Comparison of ENCODE assay signal across 14 cellular contexts in genomic region chr11:34395916-34396555, GRCh38. TPM values are rescaled to one million over a fixed set of nuclear protein-coding genes. Genes with fewer than 3 reads are reported as not detected.
DNase-seq lines count a peak whose midpoint lies in the region; ATAC-seq, FAIRE-seq and TF ChIP-seq lines count a peak whose summit lies in the region.
"Had no signal": no experiment of that assay in that cellular context is flagged by ENCODE, and none has a peak within 500 bp of the region (broad histone marks: within the 10 kb centered on the region; RNA-seq: fewer than 3 reads in every experiment).

No MANE protein-coding gene starts in this region.

- peaks cover 4% of the 10 kb centered on the region for H3K4me1 Mint-ChIP-seq in astrocyte (ENCODE audit: low read depth, unreplicated experiment)
- H3K4me1 Mint-ChIP-seq in activated naive CD4-positive, alpha-beta T cell treated with anti-CD3 and anti-CD28 coated beads for 36 hours (ENCODE audit: low read depth), result no peaks in the 10 kb centered on the region
- H3K4me1 Mint-ChIP-seq: activated naive CD8-positive, alpha-beta T cell treated with anti-CD3 and anti-CD28 coated beads, Interleukin-2, amount 10 ng/mL, durations not matched to agents 7 days and 5 days had no signal

- peaks cover 23% of the 10 kb centered on the region for H3K9me3 Mint-ChIP-seq in astrocyte (ENCODE audit: unreplicated experiment)
- H3K9me3 Mint-ChIP-seq in activated naive CD4-positive, alpha-beta T cell treated with anti-CD3 and anti-CD28 coated beads for 36 hours, result peaks cover 18% of the 10 kb centered on the region

- H2AFZ ChIP-seq in astrocyte (ENCODE audit: low read depth, low read length), result no peak overlapping the region

- TF ChIP-seq EP300 in gastroesophageal sphincter (IDR thresholded peaks at IDR 0.05), result no peak

- no peak overlapping the region for H3K27ac ChIP-seq in astrocyte (ENCODE audit: low read depth, low read length)
- H3K27ac ChIP-seq in gastroesophageal sphincter, result no peak overlapping the region
- H3K27ac ChIP-seq in esophagus squamous epithelium, result no peak overlapping the region
- H3K27ac ChIP-seq: sigmoid colon had no signal

- no peaks in the 10 kb centered on the region for H3K4me1 ChIP-seq in astrocyte (ENCODE audit: insufficient read depth, low read length)
- peaks cover 0 to 5% (median 0%) of the 10 kb centered on the region in 3 donors for H3K4me1 ChIP-seq in gastroesophageal sphincter
- peaks cover 0 to 14% (median 4%) of the 10 kb centered on the region in 3 donors for H3K4me1 ChIP-seq in esophagus squamous epithelium

- no peaks in the 10 kb centered on the region for H3K79me2 ChIP-seq in astrocyte (ENCODE audit: insufficient read depth, low read length)

- H3K27me3 Mint-ChIP-seq in astrocyte (ENCODE audit: low read depth, unreplicated experiment), result peaks cover 3% of the 10 kb centered on the region
- peaks cover 5% of the 10 kb centered on the region for H3K27me3 Mint-ChIP-seq in activated naive CD4-positive, alpha-beta T cell treated with anti-CD3 and anti-CD28 coated beads for 36 hours (ENCODE audit: low read depth)

- DNase-seq in AG08396 (ENCODE audit: low spot score) (peak; percentile 67), HT1080 (ENCODE audit: low read depth) (peak; percentile 64), astrocyte (ENCODE audit: low read depth) (peak; percentile 33), iris pigment epithelial cell (ENCODE audit: low read depth) (peak; percentile 64), esophagus squamous epithelium (lab: John Stamatoyannopoulos, UW) (no peak)
- no peak for DNase-seq in activated naive CD4-positive, alpha-beta T cell treated with anti-CD3 and anti-CD28 coated beads for 36 hours
- DNase-seq: activated CD8-positive, alpha-beta memory T cell treated with anti-CD3 and anti-CD28 coated beads for 24 hours; activated naive CD8-positive, alpha-beta T cell treated with anti-CD3 and anti-CD28 coated beads, Interleukin-2, amount 10 ng/mL, durations not matched to agents 7 days and 5 days; CD4-positive, alpha-beta T cell; NCI-H82; sigmoid colon had no signal

- CTCF ChIA-PET in activated naive CD4-positive, alpha-beta T cell treated with anti-CD3 and anti-CD28 coated beads for 36 hours (lab: Charles Lee), result interaction anchor here (0.6 kb wide), 1 partner anchor 445 kb away, joined by 3 read pairs; no protein-coding TSS in a partner anchor

- no peak overlapping the region for H3K9ac ChIP-seq in astrocyte (ENCODE audit: low read length)

- H3K36me3 ChIP-seq in astrocyte (ENCODE audit: insufficient read depth, low read length) (no peaks in the 10 kb centered on the region), gastroesophageal sphincter (no peaks in the 10 kb centered on the region), esophagus squamous epithelium (no peaks in the 10 kb centered on the region)
- H3K36me3 ChIP-seq: sigmoid colon had no signal

- H3K27me3 ChIP-seq in astrocyte (ENCODE audit: insufficient read depth, low read length), result no peaks in the 10 kb centered on the region
- H3K27me3 ChIP-seq in gastroesophageal sphincter, result no peaks in the 10 kb centered on the region
- H3K27me3 ChIP-seq in esophagus squamous epithelium, result peaks cover 0 to 95% (median 3%) of the 10 kb centered on the region in 4 donors
- H3K27me3 ChIP-seq: sigmoid colon had no signal

- no peak overlapping the region for H3K4me3 Mint-ChIP-seq in astrocyte (ENCODE audit: unreplicated experiment)
- H3K4me3 Mint-ChIP-seq in activated naive CD4-positive, alpha-beta T cell treated with anti-CD3 and anti-CD28 coated beads for 36 hours, result no peak overlapping the region
- H3K4me3 Mint-ChIP-seq: activated naive CD8-positive, alpha-beta T cell treated with anti-CD3 and anti-CD28 coated beads, Interleukin-2, amount 10 ng/mL, durations not matched to agents 7 days and 5 days; CD4-positive, alpha-beta T cell; GM23338 had no signal

- H3K9me3 ChIP-seq in astrocyte (ENCODE audit: insufficient read depth, low read depth, low read length) (no peaks in the 10 kb centered on the region), gastroesophageal sphincter (peaks cover 0 to 9% (median 0%) of the 10 kb centered on the region in 3 donors), esophagus squamous epithelium (peaks cover 0 to 17% (median 11%) of the 10 kb centered on the region in 3 donors)

- H4K20me1 ChIP-seq in astrocyte (ENCODE audit: insufficient read depth, low read length), result no peaks in the 10 kb centered on the region

- intact Hi-C loops in activated naive CD4-positive, alpha-beta T cell treated with anti-CD3 and anti-CD28 coated beads for 36 hours (cut with micrococcal nuclease), result no loop called here
- intact Hi-C loops in esophagus squamous epithelium (cut with DNase I), result no loop called here

- H3K4me3 ChIP-seq in astrocyte (ENCODE audit: insufficient read depth, low read depth, low read length) (no peak overlapping the region), gastroesophageal sphincter (no peak overlapping the region), esophagus squamous epithelium (no peak overlapping the region)
- H3K4me3 ChIP-seq: GM23338, sigmoid colon had no signal

- FAIRE-seq in astrocyte (lab: Jason Lieb, UNC), result peak; percentile 13

- TF ChIP-seq POLR2A in gastroesophageal sphincter (IDR thresholded peaks at IDR 0.05) (no peak), esophagus squamous epithelium (IDR thresholded peaks at IDR 0.05) (no peak)

- H3K36me3 Mint-ChIP-seq in astrocyte (ENCODE audit: low read depth, unreplicated experiment), result peaks cover 3% of the 10 kb centered on the region
- H3K36me3 Mint-ChIP-seq in activated naive CD4-positive, alpha-beta T cell treated with anti-CD3 and anti-CD28 coated beads for 36 hours (ENCODE audit: low read depth), result peaks cover 4% of the 10 kb centered on the region
- H3K36me3 Mint-ChIP-seq: activated naive CD8-positive, alpha-beta T cell treated with anti-CD3 and anti-CD28 coated beads, Interleukin-2, amount 10 ng/mL, durations not matched to agents 7 days and 5 days had no signal

- ATAC-seq in gastroesophageal sphincter, result no peak
- ATAC-seq in HG03025 (IDR thresholded peaks at IDR 0.05; ENCODE audit: low FRiP score, unreplicated experiment), result no peak
- ATAC-seq: GM23338 had no signal

- H3K27ac Mint-ChIP-seq in astrocyte (ENCODE audit: unreplicated experiment), result no peak overlapping the region
- H3K27ac Mint-ChIP-seq in activated naive CD4-positive, alpha-beta T cell treated with anti-CD3 and anti-CD28 coated beads for 36 hours, result no peak overlapping the region
- H3K27ac Mint-ChIP-seq: activated naive CD8-positive, alpha-beta T cell treated with anti-CD3 and anti-CD28 coated beads, Interleukin-2, amount 10 ng/mL, durations not matched to agents 7 days and 5 days; CD4-positive, alpha-beta T cell; GM23338 had no signal

- TF ChIP-seq CTCF in astrocyte (IDR thresholded peaks at IDR 0.05; ENCODE audit: insufficient read depth, low read depth, low read length), result no peak
- TF ChIP-seq CTCF in gastroesophageal sphincter (IDR thresholded peaks at IDR 0.05), result no peak
- TF ChIP-seq CTCF in esophagus squamous epithelium (IDR thresholded peaks at IDR 0.05), result no peak

- 23 to 33% methylated on average over 1 of the region's 1 CpG for WGBS in gastroesophageal sphincter (ENCODE audit: low coverage in 1 of 2), 2 donors
- 12 to 15% methylated on average over 1 of the region's 1 CpG for WGBS in esophagus squamous epithelium, 2 donors

- H3K4me2 ChIP-seq in astrocyte (ENCODE audit: low read length), result no peak overlapping the region
- H3K4me2 ChIP-seq: GM23338 had no signal

RNA-seq across cellular contexts. Expression of gene ABTB2, which starts 38.2 kb away (rescaled TPM):
- total RNA-seq in HT1080 (2014; rRNA removed; shearing (Covaris generic)), result 3.8 and 4.0 TPM in 2 replicates
- 6.6 and 7.6 TPM in 2 replicates for polyA plus RNA-seq in HT1080 (2015; cell fraction: cytosol; rRNA removed)
- 11.4 TPM in 2 replicates for polyA plus RNA-seq in HT1080 (2015; cell fraction: nucleus; rRNA removed)
- total RNA-seq in astrocyte (12.2 and 14.1 TPM in 2 replicates), gastroesophageal sphincter (10 to 100 TPM in 1 of 4 donors, 1 to 10 TPM in 3; 4.1 to 11.0 (median 7.5) TPM), esophagus squamous epithelium (1 to 10 TPM in 3 of 4 donors, under 1 TPM in 1; 0.79 to 4.1 (median 3.7) TPM)
- 1 to 10 TPM; 3.1 to 3.7 TPM for total RNA-seq in activated naive CD4-positive, alpha-beta T cell treated with anti-CD3 and anti-CD28 coated beads for 36 hours

RNA-seq across cellular contexts. Expression of gene CAT, which starts 42.7 kb away (rescaled TPM):
- total RNA-seq in HT1080 (2014; rRNA removed; shearing (Covaris generic)), result 29.8 and 34.1 TPM in 2 replicates
- polyA plus RNA-seq in HT1080 (2015; cell fraction: cytosol; rRNA removed), result 31.9 and 33.4 TPM in 2 replicates
- polyA plus RNA-seq in HT1080 (2015; cell fraction: nucleus; rRNA removed), result 57.0 and 59.5 TPM in 2 replicates
- total RNA-seq in astrocyte (16.5 and 17.6 TPM in 2 replicates), gastroesophageal sphincter (100 to 1,000 TPM in 3 of 4 donors, 10 to 100 TPM in 1; 81.0 to 213 (median 125) TPM), esophagus squamous epithelium (10 to 100 TPM; 21.9 to 99.0 (median 39.9) TPM)
- total RNA-seq in activated naive CD4-positive, alpha-beta T cell treated with anti-CD3 and anti-CD28 coated beads for 36 hours, result 10 to 100 TPM; 28.3 to 29.1 TPM

Comparison
In these comparisons a context has a peak if more than half of its experiments do, and no peak if none do; other contexts are left out.
1. DNase-seq: peak in AG08396 (single experiment), HT1080 (single experiment), astrocyte (single experiment) and iris pigment epithelial cell (single experiment); none in activated naive CD4-positive, alpha-beta T cell treated with anti-CD3 and anti-CD28 coated beads for 36 hours (single experiment) and esophagus squamous epithelium (single experiment).